Comparison of ENCODE assay signal across 25 cellular contexts in the genomic region with DNA sequence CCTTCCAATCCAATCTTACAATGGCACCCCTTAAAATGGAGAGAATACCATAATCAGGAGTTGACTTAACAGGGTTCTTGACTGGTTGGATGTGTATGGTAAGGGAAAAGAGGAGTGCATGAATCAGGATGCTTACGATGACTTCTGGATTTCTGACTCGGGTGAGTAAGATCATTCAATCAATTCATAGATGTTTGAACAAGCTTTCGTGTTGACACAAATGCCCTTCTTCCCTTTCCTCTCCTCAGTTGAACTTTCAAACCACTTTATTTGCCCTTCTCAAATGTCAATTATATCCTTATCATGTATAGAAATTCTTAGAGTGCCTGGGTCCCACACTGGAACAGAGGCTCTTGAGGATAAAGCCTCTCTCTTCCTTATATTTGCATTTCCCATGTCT. TPM values are rescaled to one million over a fixed set of nuclear protein-coding genes. Genes with fewer than 3 reads are reported as not detected.
DNase-seq lines count a peak whose midpoint lies in the region; ATAC-seq, FAIRE-seq and TF ChIP-seq lines count a peak whose summit lies in the region.
"Had no signal": no experiment of that assay in that cellular context is flagged by ENCODE, and none has a peak within 500 bp of the region (broad histone marks: within the 10 kb centered on the region; RNA-seq: fewer than 3 reads in every experiment).

No MANE protein-coding gene starts in this region.

- no peaks in the 10 kb centered on the region for H3K9me3 ChIP-seq in A549
- no peaks in the 10 kb centered on the region for H3K9me3 ChIP-seq in Panc1 (ENCODE audit: control insufficient read depth, insufficient read depth, low read depth, low read length)
- no peaks in the 10 kb centered on the region for H3K9me3 ChIP-seq in kidney (ENCODE audit: control insufficient read depth in 1 of 2, low read length in 2 of 2)
- H3K9me3 ChIP-seq: BE2C had no signal

- peak in 1 of 2 experiments; percentile 88 for DNase-seq in A549 (ENCODE audit: low read depth in 1 of 2, low spot score in 1 of 2)
- DNase-seq in DMS53 treated with DMSO at 0.1 percent for 48 hours (lab: John Stamatoyannopoulos, UW; ENCODE audit: unreplicated experiment), result peak; percentile 8
- no peak for DNase-seq in Panc1 (ENCODE audit: low read depth, low spot score)
- DNase-seq in epithelial cell of esophagus (ENCODE audit: low read depth), result peak; percentile 77
- DNase-seq in activated naive CD4-positive, alpha-beta T cell treated with anti-CD3 and anti-CD28 coated beads, Interleukin-2, amount 50 U/mL, for 16 hours, result no peak
- DNase-seq in GM10266 (ENCODE audit: extremely low spot score), result no peak
- no peak for DNase-seq in kidney
- DNase-seq in stimulated activated CD8-positive, alpha-beta memory T cell treated with anti-CD3 and anti-CD28 coated beads, Interleukin-4, amount 100 ng/mL, for 48 hours, result no peak
- DNase-seq: ACHN; BE2C; C1 segment of cervical spinal cord; CD4-positive, CD25-positive, alpha-beta regulatory T cell; CD8-positive, alpha-beta memory T cell; COR-L47; DMS 273 treated with DMSO at 0.1 percent for 48 hours; DMS79; GDM1; GOT3; H7; HFFc6 had no signal

- in situ Hi-C loops in Panc1 (cut with HindIII; ENCODE audit: low pct_unique_long_range_greater_than_20kb, low sequenced_read_pairs), result no loop called here

- H3K36me3 ChIP-seq in Panc1 (ENCODE audit: control insufficient read depth, insufficient read depth, low read length), result no peaks in the 10 kb centered on the region
- no peaks in the 10 kb centered on the region for H3K36me3 ChIP-seq in kidney (ENCODE audit: control insufficient read depth in 1 of 2, insufficient read depth in 2 of 2, low read length in 2 of 2)
- H3K36me3 ChIP-seq: BE2C had no signal

- intact Hi-C loops in Panc1 (cut with micrococcal nuclease; ENCODE audit: unreplicated experiment) (no loop called here), kidney (cut with DNase I) (no loop called here)

- no peak overlapping the region for H3K4me3 ChIP-seq in A549
- H3K4me3 ChIP-seq in Panc1 (ENCODE audit: low read depth in 2 of 2, low read length in 2 of 2), result no peak overlapping the region
- H3K4me3 ChIP-seq in epithelial cell of esophagus (ENCODE audit: low read length), result no peak overlapping the region
- H3K4me3 ChIP-seq in kidney (ENCODE audit: low read length in 2 of 2), result no peak overlapping the region

- peak; percentile 46 to 48; a peak in 2 of 5 replicates for TF ChIP-seq EP300 in A549 (IDR thresholded peaks at IDR 0.05)

- ATAC-seq in A549, result peak in 1 of 2 experiments; percentile 58; a peak in 3 of 6 replicates
- no peak for ATAC-seq in Panc1
- ATAC-seq: HCT116 had no signal

- CTCF ChIA-PET in A549 (lab: Yijun Ruan, JAX) (interaction anchor here (1.2 to 1.8 kb wide), 2 partner anchors 12 to 26 kb away, joined by 4 to 5 read pairs; a partner anchor contains a TSS), Panc1 (lab: Charles Lee) (no interaction called here)

- TF ChIP-seq POLR2A in A549 (IDR thresholded peaks at IDR 0.05; ENCODE audit: low read length), result no peak

- POLR2A ChIA-PET in A549 (lab: Yijun Ruan, JAX) (no interaction called here), Panc1 (lab: Charles Lee) (no interaction called here)

- peaks cover 78% of the 10 kb centered on the region for H3K4me1 ChIP-seq in A549
- H3K4me1 ChIP-seq in Panc1 (ENCODE audit: control insufficient read depth, insufficient read depth, low read length), result peaks cover 11% of the 10 kb centered on the region
- no peaks in the 10 kb centered on the region for H3K4me1 ChIP-seq in kidney (ENCODE audit: control insufficient read depth in 1 of 2, insufficient read depth in 1 of 2, low read depth in 1 of 2, low read length in 2 of 2)
- H3K4me1 ChIP-seq: BE2C had no signal

- H3K9ac ChIP-seq in kidney (ENCODE audit: low read length in 2 of 2), result no peak overlapping the region

- H3K27ac ChIP-seq in A549, result peak overlapping the region; percentile 89 to 90
- peak overlapping the region; percentile 71; the same call in 1 of the 2 replicates for H3K27ac ChIP-seq in Panc1 (ENCODE audit: low read length)
- H3K27ac ChIP-seq in kidney (ENCODE audit: low read depth in 2 of 2, low read length in 2 of 2), result no peak overlapping the region

- no peak for TF ChIP-seq CTCF in A549 (IDR thresholded peaks at IDR 0.05)
- TF ChIP-seq CTCF in Panc1 (IDR thresholded peaks at IDR 0.05), result no peak
- TF ChIP-seq CTCF in epithelial cell of esophagus (IDR thresholded peaks at IDR 0.05; ENCODE audit: insufficient read depth, low read depth, low read length, missing control alignments), result no peak
- no peak for TF ChIP-seq CTCF in GM10266 (IDR thresholded peaks at IDR 0.05; ENCODE audit: control insufficient read depth, insufficient read depth, low read depth, missing control alignments)
- TF ChIP-seq CTCF in kidney (IDR thresholded peaks at IDR 0.05; ENCODE audit: borderline replicate concordance, extremely low read depth, insufficient read depth), result no peak

- WGBS in A549 (ENCODE audit: missing lambda C conversion rate), result 5% methylated on average over 3 of the region's 3 CpGs

- no TSS peak for BruUV-seq in Panc1 (replicated peaks; lab: Mats Ljungman, UMichigan)

- peak overlapping the region; percentile 60 for H3K4me2 ChIP-seq in A549

- FAIRE-seq in A549 (lab: Jason Lieb, UNC) (peak; percentile 32), kidney (lab: Jason Lieb, UNC) (no peak)
- FAIRE-seq: HTR-8/SVneo had no signal

- TF ChIP-seq RAD21 in A549 (conservative IDR thresholded peaks at IDR 0.05 in 1 of 2, IDR thresholded peaks at IDR 0.05 in 1 of 2), result no peak

- H3K27me3 ChIP-seq in Panc1 (ENCODE audit: control insufficient read depth, insufficient read depth, low read length), result no peaks in the 10 kb centered on the region
- H3K27me3 ChIP-seq: BE2C had no signal

TF ChIP-seq in A549, 52 proteins besides CTCF, POLR2A, EP300 and RAD21 (continues in another document):
- 0 out of 2 replicates have a peak, but pooled peaks have one; percentile 55 for TF ChIP-seq ZSCAN20 (CRISPR knock-in tag; IDR thresholded peaks at IDR 0.05)
- TF ChIP-seq KDM5A (IDR thresholded peaks at IDR 0.05), result no peak
- no peak for TF ChIP-seq TP53 (CRISPR knock-in tag; IDR thresholded peaks at IDR 0.05)
- TF ChIP-seq SMC3 (IDR thresholded peaks at IDR 0.05), result no peak
- TF ChIP-seq ZFP36 (IDR thresholded peaks at IDR 0.05; ENCODE audit: borderline replicate concordance, partially characterized antibody), result peak; percentile 20
- TF ChIP-seq, protein P1, sequence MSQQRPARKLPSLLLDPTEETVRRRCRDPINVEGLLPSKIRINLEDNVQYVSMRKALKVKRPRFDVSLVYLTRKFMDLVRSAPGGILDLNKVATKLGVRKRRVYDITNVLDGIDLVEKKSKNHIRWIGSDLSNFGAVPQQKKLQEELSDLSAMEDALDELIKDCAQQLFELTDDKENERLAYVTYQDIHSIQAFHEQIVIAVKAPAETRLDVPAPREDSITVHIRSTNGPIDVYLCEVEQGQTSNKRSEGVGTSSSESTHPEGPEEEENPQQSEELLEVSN (IDR thresholded peaks at IDR 0.05; ENCODE audit: borderline replicate concordance, low read depth), result no peak
- TF ChIP-seq, protein P2, sequence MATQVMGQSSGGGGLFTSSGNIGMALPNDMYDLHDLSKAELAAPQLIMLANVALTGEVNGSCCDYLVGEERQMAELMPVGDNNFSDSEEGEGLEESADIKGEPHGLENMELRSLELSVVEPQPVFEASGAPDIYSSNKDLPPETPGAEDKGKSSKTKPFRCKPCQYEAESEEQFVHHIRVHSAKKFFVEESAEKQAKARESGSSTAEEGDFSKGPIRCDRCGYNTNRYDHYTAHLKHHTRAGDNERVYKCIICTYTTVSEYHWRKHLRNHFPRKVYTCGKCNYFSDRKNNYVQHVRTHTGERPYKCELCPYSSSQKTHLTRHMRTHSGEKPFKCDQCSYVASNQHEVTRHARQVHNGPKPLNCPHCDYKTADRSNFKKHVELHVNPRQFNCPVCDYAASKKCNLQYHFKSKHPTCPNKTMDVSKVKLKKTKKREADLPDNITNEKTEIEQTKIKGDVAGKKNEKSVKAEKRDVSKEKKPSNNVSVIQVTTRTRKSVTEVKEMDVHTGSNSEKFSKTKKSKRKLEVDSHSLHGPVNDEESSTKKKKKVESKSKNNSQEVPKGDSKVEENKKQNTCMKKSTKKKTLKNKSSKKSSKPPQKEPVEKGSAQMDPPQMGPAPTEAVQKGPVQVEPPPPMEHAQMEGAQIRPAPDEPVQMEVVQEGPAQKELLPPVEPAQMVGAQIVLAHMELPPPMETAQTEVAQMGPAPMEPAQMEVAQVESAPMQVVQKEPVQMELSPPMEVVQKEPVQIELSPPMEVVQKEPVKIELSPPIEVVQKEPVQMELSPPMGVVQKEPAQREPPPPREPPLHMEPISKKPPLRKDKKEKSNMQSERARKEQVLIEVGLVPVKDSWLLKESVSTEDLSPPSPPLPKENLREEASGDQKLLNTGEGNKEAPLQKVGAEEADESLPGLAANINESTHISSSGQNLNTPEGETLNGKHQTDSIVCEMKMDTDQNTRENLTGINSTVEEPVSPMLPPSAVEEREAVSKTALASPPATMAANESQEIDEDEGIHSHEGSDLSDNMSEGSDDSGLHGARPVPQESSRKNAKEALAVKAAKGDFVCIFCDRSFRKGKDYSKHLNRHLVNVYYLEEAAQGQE (IDR thresholded peaks at IDR 0.05), result no peak
- no peak for TF ChIP-seq FOXS1 (CRISPR knock-in tag; IDR thresholded peaks at IDR 0.05)
- peak; percentile 58 for TF ChIP-seq JUNB (IDR thresholded peaks at IDR 0.05)
- TF ChIP-seq, protein P3, sequence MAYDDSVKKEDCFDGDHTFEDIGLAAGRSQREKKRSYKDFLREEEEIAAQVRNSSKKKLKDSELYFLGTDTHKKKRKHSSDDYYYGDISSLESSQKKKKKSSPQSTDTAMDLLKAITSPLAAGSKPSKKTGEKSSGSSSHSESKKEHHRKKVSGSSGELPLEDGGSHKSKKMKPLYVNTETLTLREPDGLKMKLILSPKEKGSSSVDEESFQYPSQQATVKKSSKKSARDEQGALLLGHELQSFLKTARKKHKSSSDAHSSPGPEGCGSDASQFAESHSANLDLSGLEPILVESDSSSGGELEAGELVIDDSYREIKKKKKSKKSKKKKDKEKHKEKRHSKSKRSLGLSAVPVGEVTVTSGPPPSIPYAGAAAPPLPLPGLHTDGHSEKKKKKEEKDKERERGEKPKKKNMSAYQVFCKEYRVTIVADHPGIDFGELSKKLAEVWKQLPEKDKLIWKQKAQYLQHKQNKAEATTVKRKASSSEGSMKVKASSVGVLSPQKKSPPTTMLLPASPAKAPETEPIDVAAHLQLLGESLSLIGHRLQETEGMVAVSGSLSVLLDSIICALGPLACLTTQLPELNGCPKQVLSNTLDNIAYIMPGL (CRISPR knock-in tag; IDR thresholded peaks at IDR 0.05; ENCODE audit: borderline replicate concordance), result no peak

RNA-seq across cellular contexts. Expression of a gene that starts 25.9 kb away (rescaled TPM):
- polyA plus RNA-seq in A549 (2011; rRNA removed), result 0.23 and 0.24 TPM in 2 replicates
- polyA plus RNA-seq in A549 (2012; cell fraction: cytosol; rRNA removed), result 0.11 and 0.16 TPM in 2 replicates
- polyA plus RNA-seq in A549 (2012; cell fraction: nucleus; rRNA removed), result 0.41 and 1.5 TPM in 2 replicates
- polyA plus RNA-seq in A549 (2017; fragmentation: RNase III; extraction: RNeasy Plus Mini Kit Qiagen cat#74134 plus additional on column Dnase treatment), result 0.13 TPM in 1 of 3 replicates, not detected in the others
- not detected in 2 replicates for polyA minus RNA-seq in A549 (2011; rRNA and poly(A)+ RNA removed)
- total RNA-seq in Panc1 (2021; ENCODE audit: unreplicated experiment), result not detected
- polyA plus RNA-seq in Panc1 (2012; ENCODE audit: insufficient read length), result not detected
- total RNA-seq in kidney, result not detected
- not detected for polyA plus RNA-seq in kidney (ENCODE audit: insufficient read depth, low read depth, low replicate concordance)
- total RNA-seq: A172; CD4-positive, CD25-positive, alpha-beta regulatory T cell; CD8-positive, alpha-beta memory T cell; Daoy; H7; HFFc6 had no signal
- polyA plus RNA-seq: CD4-positive, CD25-positive, alpha-beta regulatory T cell; CD8-positive, alpha-beta memory T cell; IgD-negative memory B cell had no signal

Comparison
In these comparisons a context has a peak if more than half of its experiments do, and no peak if none do; other contexts are left out.
1. DNase-seq: peak in DMS53 treated with DMSO at 0.1 percent for 48 hours (single experiment) and epithelial cell of esophagus (single experiment); none in Panc1 (single experiment), activated naive CD4-positive, alpha-beta T cell treated with anti-CD3 and anti-CD28 coated beads, Interleukin-2, amount 50 U/mL, for 16 hours (single experiment), GM10266 (single experiment), kidney (single experiment) and stimulated activated CD8-positive, alpha-beta memory T cell treated with anti-CD3 and anti-CD28 coated beads, Interleukin-4, amount 100 ng/mL, for 48 hours (single experiment).
2. H3K27ac ChIP-seq: peak in A549 (2 of 2) and Panc1 (single experiment); none in kidney (0 of 2).